ENCODE assay signal across 8 cellular contexts in genomic region chr16:49859139-49859947, GRCh38. TPM values are rescaled to one million over a fixed set of nuclear protein-coding genes. Genes with fewer than 3 reads are reported as not detected.
DNase-seq lines count a peak whose midpoint lies in the region; ATAC-seq and TF ChIP-seq lines count a peak whose summit lies in the region.

No MANE protein-coding gene starts in this region.

- CTCF ChIA-PET in WTC11 (lab: Charles Lee), result interaction anchor here (0.8 to 12.1 kb wide), 13 partner anchors 7 to 451 kb away, joined by 3 to 199 read pairs (median 12); no protein-coding TSS in a partner anchor
- CTCF ChIA-PET in HEK293T (lab: Yijun Ruan, JAX), result interaction anchor here (0.6 to 1.0 kb wide), 4 partner anchors 17 to 243 kb away, joined by 3 to 6 read pairs (median 4); no protein-coding TSS in a partner anchor

- POLR2A ChIA-PET in WTC11 (lab: Charles Lee) (interaction anchor here (0.7 kb wide), 1 partner anchor 165 kb away, joined by 4 read pairs; no protein-coding TSS in a partner anchor), HEK293T (lab: Yijun Ruan, JAX) (no interaction called here)

- no peak overlapping the region for H2AFZ ChIP-seq in DND-41 (ENCODE audit: low read depth, low read length)

- H3K9me3 Mint-ChIP-seq in WTC11, result no peaks in the 10 kb centered on the region

- H3K9me3 ChIP-seq in DND-41 (ENCODE audit: insufficient read depth, low read length, severe bottlenecking) (no peaks in the 10 kb centered on the region), psoas muscle (no peaks in the 10 kb centered on the region)

- peak overlapping the region; percentile 33; the same call in 1 of the 2 replicates for H3K4me2 ChIP-seq in DND-41 (ENCODE audit: insufficient read depth, low read length)

- H3K27ac Mint-ChIP-seq in WTC11, result no peak overlapping the region

- H3K36me3 ChIP-seq in DND-41 (ENCODE audit: insufficient read depth, low read length) (no peaks in the 10 kb centered on the region), psoas muscle (ENCODE audit: insufficient read depth in 1 of 2, low read depth in 1 of 2) (no peaks in the 10 kb centered on the region)

- H3K27me3 Mint-ChIP-seq in WTC11 (ENCODE audit: low read depth), result peaks cover 31% of the 10 kb centered on the region

- peaks cover 12% of the 10 kb centered on the region for H3K4me1 ChIP-seq in DND-41 (ENCODE audit: insufficient read depth, low read length)
- no peaks in the 10 kb centered on the region for H3K4me1 ChIP-seq in psoas muscle

- H3K9ac ChIP-seq in DND-41 (ENCODE audit: low read depth, low read length), result no peak overlapping the region

- H3K27ac ChIP-seq in DND-41 (ENCODE audit: low read length) (no peak overlapping the region), psoas muscle (peak overlapping the region; percentile 90)

- intact Hi-C loops in left cardiac atrium (cut with DNase I) (loop anchor here (5.0 to 10.0 kb wide), 3 partner anchors 105 to 302 kb away; no protein-coding TSS in a partner anchor), psoas muscle (cut with DNase I) (loop anchor here (5.0 to 10.0 kb wide), 7 partner anchors 47 to 1515 kb away; no protein-coding TSS in a partner anchor)

- H3K4me3 ChIP-seq in DND-41 (ENCODE audit: low read depth in 1 of 2, low read length in 2 of 2) (no peak overlapping the region; a peak in 1 of 4 replicates), psoas muscle (peak overlapping the region; percentile 74)

- H3K36me3 Mint-ChIP-seq in WTC11, result no peaks in the 10 kb centered on the region

- TF ChIP-seq CTCF in DND-41 (IDR thresholded peaks at IDR 0.05; ENCODE audit: borderline replicate concordance, extremely low read depth, low read length, poor library complexity, severe bottlenecking) (no peak), WTC11 (IDR thresholded peaks at IDR 0.05) (no peak), psoas muscle (IDR thresholded peaks at IDR 0.05) (no peak)

- H3K4me1 Mint-ChIP-seq in WTC11, result peaks cover 8% of the 10 kb centered on the region

- H3K4me3 Mint-ChIP-seq in WTC11, result peak overlapping the region; percentile 70

- DNase-seq in DND-41, result no peak
- peak; percentile 38 for DNase-seq in WTC11 (ENCODE audit: low spot score)
- DNase-seq in left cardiac atrium, result peak; percentile 88
- peak; percentile 61 to 69 for DNase-seq in psoas muscle
- DNase-seq in DMS79 (lab: John Stamatoyannopoulos, UW), result no peak
- no peak for DNase-seq in stimulated activated CD4-positive, alpha-beta T cell treated with anti-CD3 and anti-CD28 coated beads, Interleukin-2, amount 100 ng/mL, for 48 hours
- no peak for DNase-seq in GOT3 (lab: John Stamatoyannopoulos, UW)
- no peak for DNase-seq in HEK293T (ENCODE audit: extremely low spot score)

- no peaks in the 10 kb centered on the region for H3K79me2 ChIP-seq in DND-41 (ENCODE audit: insufficient read depth, low read length)

- ATAC-seq in DND-41 (ENCODE audit: insufficient read depth, low read depth) (no peak), WTC11 (no peak), left cardiac atrium (peak; percentile 12 to 26), psoas muscle (no peak)

- 29 to 49% (median 33%) methylated on average over 23 to 28 of the region's 28 CpGs for WGBS in psoas muscle, 3 donors

- H4K20me1 ChIP-seq in DND-41 (ENCODE audit: insufficient read depth, low read length), result 0 out of 2 replicates have a peak, but pooled peaks cover 3% of the 10 kb centered on the region

- H3K27me3 ChIP-seq in DND-41 (ENCODE audit: insufficient read depth, low read length, poor library complexity) (peaks cover 21% of the 10 kb centered on the region), psoas muscle (ENCODE audit: insufficient read depth in 3 of 3, low read length in 2 of 3) (no peaks in the 10 kb centered on the region)

TF ChIP-seq in WTC11, 78 proteins besides CTCF, POLR2A, EP300 and RAD21:
- no peak for TF ChIP-seq ZNF532 (CRISPR knock-in tag; IDR thresholded peaks at IDR 0.05; ENCODE audit: borderline replicate concordance)
- TF ChIP-seq ZNF317 (CRISPR knock-in tag; IDR thresholded peaks at IDR 0.05; ENCODE audit: borderline replicate concordance, low read depth), result no peak
- TF ChIP-seq ZNF416 (CRISPR knock-in tag; IDR thresholded peaks at IDR 0.05), result no peak
- TF ChIP-seq IRF1 (CRISPR knock-in tag; IDR thresholded peaks at IDR 0.05), result no peak
- no peak for TF ChIP-seq NR3C1 (CRISPR knock-in tag; conservative IDR thresholded peaks at IDR 0.05; ENCODE audit: low read depth)

TF ChIP-seq in HEK293T, 16 proteins besides CTCF, POLR2A, EP300 and RAD21:
- TF ChIP-seq FOXK2 (IDR thresholded peaks at IDR 0.05) (no peak), LEF1 (IDR thresholded peaks at IDR 0.05; ENCODE audit: borderline replicate concordance) (no peak), SP1 (IDR thresholded peaks at IDR 0.05) (no peak), HDGF (IDR thresholded peaks at IDR 0.05; ENCODE audit: borderline replicate concordance) (no peak), NFRKB (IDR thresholded peaks at IDR 0.05) (no peak), ELF4 (IDR thresholded peaks at IDR 0.05) (no peak), CTBP1 (IDR thresholded peaks at IDR 0.05; ENCODE audit: borderline replicate concordance) (no peak), PKNOX1 (IDR thresholded peaks at IDR 0.05) (no peak), L3MBTL2 (conservative IDR thresholded peaks at IDR 0.05) (no peak), ZNF384 (IDR thresholded peaks at IDR 0.05) (no peak)

RNA-seq across cellular contexts. Expression of gene ZNF423, which starts 3.4 kb away (rescaled TPM):
- total RNA-seq in WTC11 (2021), result 37.6 to 38.8 TPM (median 38.6 TPM) in 3 replicates
- 10 to 100 TPM; 11.1 to 13.8 TPM for total RNA-seq in left cardiac atrium
- total RNA-seq in psoas muscle, result 10 to 100 TPM; 14.4 to 30.7 (median 20.6) TPM
- 1 to 10 TPM; 2.3 to 5.4 (median 4.4) TPM for polyA plus RNA-seq in psoas muscle

Comparison
In these comparisons a context has a peak if more than half of its experiments do, and no peak if none do; other contexts are left out.
1. ATAC-seq: peak in left cardiac atrium (2 of 2); none in DND-41 (single experiment), WTC11 (single experiment) and psoas muscle (0 of 4).
2. DNase-seq: peak in WTC11 (single experiment), left cardiac atrium (single experiment) and psoas muscle (2 of 2); none in DND-41 (single experiment), DMS79 (single experiment), stimulated activated CD4-positive, alpha-beta T cell treated with anti-CD3 and anti-CD28 coated beads, Interleukin-2, amount 100 ng/mL, for 48 hours (0 of 2), GOT3 (single experiment) and HEK293T (single experiment).